ENCODE assay signal across 1 cellular context in the genomic region with DNA sequence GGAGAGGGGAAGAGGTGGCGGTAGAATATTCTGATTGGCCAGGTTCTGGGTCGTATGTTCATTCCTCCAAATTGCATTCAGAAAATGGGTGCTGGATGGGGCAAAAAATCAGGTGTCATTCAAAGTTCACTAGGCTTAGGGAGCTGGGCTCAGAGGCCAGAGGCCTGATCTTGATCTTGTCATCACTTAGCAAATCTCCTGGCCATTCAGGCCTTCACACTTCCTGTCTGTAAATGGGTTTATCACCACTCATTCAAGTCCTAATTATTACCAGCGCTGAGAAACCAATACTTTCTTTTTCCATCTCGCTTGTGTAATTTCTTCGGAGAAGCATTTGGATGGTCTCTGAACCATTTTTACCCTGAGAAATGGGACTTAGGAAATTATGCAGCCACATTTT.
TF ChIP-seq lines count a peak whose summit lies in the region.

No MANE protein-coding gene starts in this region.

TF ChIP-seq in A549, 52 proteins besides CTCF, POLR2A, EP300 and RAD21:
- TF ChIP-seq CHD2 (IDR thresholded peaks at IDR 0.05; ENCODE audit: low read length, partially characterized antibody), result no peak
- TF ChIP-seq RFX5 (IDR thresholded peaks at IDR 0.05), result no peak
- TF ChIP-seq EHF (CRISPR knock-in tag; IDR thresholded peaks at IDR 0.05), result no peak
